In the genomic region with DNA sequence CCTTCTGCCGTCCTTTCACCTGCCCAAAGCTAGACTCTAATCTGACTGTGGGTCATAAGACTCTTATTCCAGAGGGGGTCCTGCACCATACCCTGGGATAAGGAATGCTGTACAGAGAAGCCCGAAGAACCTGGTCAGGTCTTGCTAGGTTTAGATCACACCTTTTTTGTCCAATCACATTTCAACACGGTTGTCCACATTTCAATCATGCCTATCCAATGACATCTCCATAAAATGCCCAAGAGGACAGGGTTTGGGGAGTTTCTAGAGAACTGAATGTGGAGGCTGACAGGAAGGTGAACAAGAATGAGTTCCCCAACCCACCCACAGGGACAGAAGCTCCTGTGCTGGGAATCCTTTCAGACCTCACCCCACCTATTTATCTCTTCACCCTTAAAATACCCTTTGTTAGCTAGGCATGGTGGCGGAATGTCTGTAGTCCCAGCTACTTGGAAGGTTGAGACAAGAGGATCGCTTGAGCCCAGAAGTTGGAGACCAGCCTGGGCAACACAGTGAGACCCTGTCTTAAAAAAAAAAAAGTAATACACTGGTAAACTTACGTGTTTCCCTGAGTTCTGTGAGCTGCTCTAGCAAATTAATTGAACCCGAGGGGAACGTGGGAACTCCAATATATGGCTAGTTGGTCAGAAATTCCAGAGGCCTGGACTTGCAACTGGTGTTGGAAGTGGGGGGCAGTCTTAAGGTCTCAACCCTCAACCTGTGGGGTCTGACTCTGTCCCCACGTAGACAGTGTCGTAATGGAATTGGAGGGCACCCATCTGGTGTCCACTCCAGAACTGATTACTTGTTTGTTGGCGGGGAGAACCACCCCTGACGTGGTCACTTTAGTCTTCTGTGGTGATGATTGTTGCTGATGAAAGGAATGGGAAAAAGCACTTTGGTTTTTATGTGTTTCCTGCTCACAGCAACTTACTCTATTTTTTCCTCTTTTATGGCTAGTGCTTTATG, we compare ENCODE assay signal across 1 cellular context.
TF ChIP-seq lines count a peak whose summit lies in the region.

No MANE protein-coding gene starts in this region.

TF ChIP-seq in GM23338, 12 proteins besides CTCF, POLR2A, EP300 and RAD21 (continued from another document):
- no peak for TF ChIP-seq ZNF462 (CRISPR knock-in tag; IDR thresholded peaks at IDR 0.05)
